ENCODE assay signal across 1 cellular context in the genomic region with DNA sequence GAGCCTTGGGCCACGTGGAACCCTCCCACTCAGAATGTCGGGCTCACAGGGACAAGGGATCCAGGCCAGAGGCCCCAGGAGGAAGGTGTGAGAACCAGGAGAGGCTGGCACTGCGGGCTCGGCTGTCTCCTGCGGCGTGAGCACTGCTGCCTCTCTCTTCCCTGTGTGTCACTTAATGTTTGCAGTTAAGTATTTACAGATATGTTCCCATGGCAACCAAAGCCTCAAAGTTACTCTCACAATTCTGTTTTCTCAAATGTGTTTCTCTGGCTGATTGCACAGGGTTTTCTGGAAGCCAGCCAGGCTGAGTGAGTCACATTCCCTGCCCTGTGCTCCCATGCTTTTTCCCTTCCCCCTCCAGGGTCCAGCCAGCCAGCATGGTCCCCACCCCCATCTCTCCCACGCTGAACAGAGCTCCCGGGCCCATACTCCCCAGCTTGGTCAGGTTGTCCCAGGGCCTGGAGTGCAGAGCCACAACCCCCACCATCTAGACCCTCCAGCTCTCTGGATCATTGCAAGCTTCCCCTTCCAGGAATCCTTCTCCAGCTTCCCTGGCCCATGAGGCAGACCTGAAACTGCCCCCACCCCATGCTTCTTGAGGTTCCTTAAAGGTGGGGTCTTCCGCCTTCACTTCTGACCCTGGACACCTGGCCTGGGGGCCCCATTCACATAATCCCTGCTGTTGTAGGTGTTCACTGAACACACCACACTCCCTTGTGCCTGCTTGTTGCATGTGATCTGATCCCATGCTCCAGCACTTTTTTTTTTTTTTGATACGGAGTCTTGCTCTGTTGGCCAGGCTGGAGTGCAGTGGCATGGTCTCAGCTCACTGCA.
A peak's percentile ranks its signal among the peaks of the same experiment; 100 is the strongest.
TF ChIP-seq lines count a peak whose summit lies in the region.

No MANE protein-coding gene starts in this region.

TF ChIP-seq in HepG2, 621 proteins besides CTCF, POLR2A, EP300 and RAD21 (continued from another document):
- TF ChIP-seq, protein P1, sequence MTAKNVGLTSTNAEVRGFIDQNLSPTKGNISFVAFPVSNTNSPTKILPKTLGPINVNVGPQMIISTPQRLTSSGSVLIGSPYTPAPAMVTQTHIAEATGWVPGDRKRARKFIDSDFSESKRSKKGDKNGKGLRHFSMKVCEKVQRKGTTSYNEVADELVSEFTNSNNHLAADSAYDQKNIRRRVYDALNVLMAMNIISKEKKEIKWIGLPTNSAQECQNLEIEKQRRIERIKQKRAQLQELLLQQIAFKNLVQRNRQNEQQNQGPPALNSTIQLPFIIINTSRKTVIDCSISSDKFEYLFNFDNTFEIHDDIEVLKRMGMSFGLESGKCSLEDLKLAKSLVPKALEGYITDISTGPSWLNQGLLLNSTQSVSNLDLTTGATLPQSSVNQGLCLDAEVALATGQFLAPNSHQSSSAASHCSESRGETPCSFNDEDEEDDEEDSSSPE (CRISPR knock-in tag; IDR thresholded peaks at IDR 0.05), result no peak
- no peak for TF ChIP-seq ZNF230 (CRISPR knock-in tag; IDR thresholded peaks at IDR 0.05)
- no peak for TF ChIP-seq ZC3H4 (CRISPR knock-in tag; IDR thresholded peaks at IDR 0.05; ENCODE audit: borderline replicate concordance)
- TF ChIP-seq ZFX (CRISPR knock-in tag; IDR thresholded peaks at IDR 0.05; ENCODE audit: low read depth), result no peak
- TF ChIP-seq, protein P2, sequence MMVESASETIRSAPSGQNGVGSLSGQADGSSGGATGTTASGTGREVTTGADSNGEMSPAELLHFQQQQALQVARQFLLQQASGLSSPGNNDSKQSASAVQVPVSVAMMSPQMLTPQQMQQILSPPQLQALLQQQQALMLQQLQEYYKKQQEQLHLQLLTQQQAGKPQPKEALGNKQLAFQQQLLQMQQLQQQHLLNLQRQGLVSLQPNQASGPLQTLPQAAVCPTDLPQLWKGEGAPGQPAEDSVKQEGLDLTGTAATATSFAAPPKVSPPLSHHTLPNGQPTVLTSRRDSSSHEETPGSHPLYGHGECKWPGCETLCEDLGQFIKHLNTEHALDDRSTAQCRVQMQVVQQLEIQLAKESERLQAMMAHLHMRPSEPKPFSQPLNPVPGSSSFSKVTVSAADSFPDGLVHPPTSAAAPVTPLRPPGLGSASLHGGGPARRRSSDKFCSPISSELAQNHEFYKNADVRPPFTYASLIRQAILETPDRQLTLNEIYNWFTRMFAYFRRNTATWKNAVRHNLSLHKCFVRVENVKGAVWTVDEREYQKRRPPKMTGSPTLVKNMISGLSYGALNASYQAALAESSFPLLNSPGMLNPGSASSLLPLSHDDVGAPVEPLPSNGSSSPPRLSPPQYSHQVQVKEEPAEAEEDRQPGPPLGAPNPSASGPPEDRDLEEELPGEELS (CRISPR knock-in tag; IDR thresholded peaks at IDR 0.05), result peak; percentile 60
- TF ChIP-seq, protein P3, sequence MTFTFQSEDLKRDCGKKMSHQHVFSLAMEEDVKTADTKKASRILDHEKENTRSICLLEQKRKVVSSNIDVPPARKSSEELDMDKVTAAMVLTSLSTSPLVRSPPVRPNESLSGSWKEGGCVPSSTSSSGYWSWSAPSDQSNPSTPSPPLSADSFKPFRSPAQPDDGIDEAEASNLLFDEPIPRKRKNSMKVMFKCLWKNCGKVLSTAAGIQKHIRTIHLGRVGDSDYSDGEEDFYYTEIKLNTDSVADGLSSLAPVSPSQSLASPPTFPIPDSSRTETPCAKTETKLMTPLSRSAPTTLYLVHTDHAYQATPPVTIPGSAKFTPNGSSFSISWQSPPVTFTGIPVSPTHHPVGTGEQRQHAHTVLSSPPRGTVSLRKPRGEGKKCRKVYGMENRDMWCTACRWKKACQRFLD (CRISPR knock-in tag; IDR thresholded peaks at IDR 0.05; ENCODE audit: borderline replicate concordance), result no peak
- no peak for TF ChIP-seq CHD4 (IDR thresholded peaks at IDR 0.05; ENCODE audit: borderline replicate concordance, low read length)
- no peak for TF ChIP-seq SRSF9 (IDR thresholded peaks at IDR 0.05; ENCODE audit: borderline replicate concordance, insufficient read depth, low read depth, low read length, poor library complexity, severe bottlenecking)
- TF ChIP-seq JUND (CRISPR knock-in tag; IDR thresholded peaks at IDR 0.05), result peak; percentile 93
- TF ChIP-seq, protein P4, sequence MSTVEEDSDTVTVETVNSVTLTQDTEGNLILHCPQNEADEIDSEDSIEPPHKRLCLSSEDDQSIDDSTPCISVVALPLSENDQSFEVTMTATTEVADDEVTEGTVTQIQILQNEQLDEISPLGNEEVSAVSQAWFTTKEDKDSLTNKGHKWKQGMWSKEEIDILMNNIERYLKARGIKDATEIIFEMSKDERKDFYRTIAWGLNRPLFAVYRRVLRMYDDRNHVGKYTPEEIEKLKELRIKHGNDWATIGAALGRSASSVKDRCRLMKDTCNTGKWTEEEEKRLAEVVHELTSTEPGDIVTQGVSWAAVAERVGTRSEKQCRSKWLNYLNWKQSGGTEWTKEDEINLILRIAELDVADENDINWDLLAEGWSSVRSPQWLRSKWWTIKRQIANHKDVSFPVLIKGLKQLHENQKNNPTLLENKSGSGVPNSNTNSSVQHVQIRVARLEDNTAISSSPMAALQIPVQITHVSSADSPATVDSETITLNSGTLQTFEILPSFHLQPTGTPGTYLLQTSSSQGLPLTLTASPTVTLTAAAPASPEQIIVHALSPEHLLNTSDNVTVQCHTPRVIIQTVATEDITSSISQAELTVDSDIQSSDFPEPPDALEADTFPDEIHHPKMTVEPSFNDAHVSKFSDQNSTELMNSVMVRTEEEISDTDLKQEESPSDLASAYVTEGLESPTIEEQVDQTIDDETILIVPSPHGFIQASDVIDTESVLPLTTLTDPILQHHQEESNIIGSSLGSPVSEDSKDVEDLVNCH (CRISPR knock-in tag; IDR thresholded peaks at IDR 0.05), result no peak
- TF ChIP-seq, protein P5, sequence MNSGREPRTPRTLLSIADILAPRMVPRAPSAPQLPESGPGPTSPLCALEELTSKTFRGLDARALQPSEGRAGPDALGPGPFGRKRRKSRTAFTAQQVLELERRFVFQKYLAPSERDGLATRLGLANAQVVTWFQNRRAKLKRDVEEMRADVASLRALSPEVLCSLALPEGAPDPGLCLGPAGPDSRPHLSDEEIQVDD (CRISPR knock-in tag; IDR thresholded peaks at IDR 0.05; ENCODE audit: borderline replicate concordance), result no peak
- TF ChIP-seq ZSCAN12 (CRISPR knock-in tag; IDR thresholded peaks at IDR 0.05), result no peak
- no peak for TF ChIP-seq FOXA1 (IDR thresholded peaks at IDR 0.05)
- peak; percentile 42; the same call in 1 of the 2 replicates for TF ChIP-seq FOXA1 (CRISPR knock-in tag; IDR thresholded peaks at IDR 0.05)
- TF ChIP-seq XBP1 (CRISPR knock-in tag; IDR thresholded peaks at IDR 0.05), result no peak
- no peak for TF ChIP-seq ZNF720 (CRISPR knock-in tag; IDR thresholded peaks at IDR 0.05)
- TF ChIP-seq HOXA5 (CRISPR knock-in tag; IDR thresholded peaks at IDR 0.05), result 0 out of 2 replicates have a peak, but pooled peaks have one; percentile 30
- peak; percentile 27; the same call in 1 of the 2 replicates for TF ChIP-seq RFX5 (IDR thresholded peaks at IDR 0.05; ENCODE audit: low read depth, low read length)
- TF ChIP-seq, protein P6, sequence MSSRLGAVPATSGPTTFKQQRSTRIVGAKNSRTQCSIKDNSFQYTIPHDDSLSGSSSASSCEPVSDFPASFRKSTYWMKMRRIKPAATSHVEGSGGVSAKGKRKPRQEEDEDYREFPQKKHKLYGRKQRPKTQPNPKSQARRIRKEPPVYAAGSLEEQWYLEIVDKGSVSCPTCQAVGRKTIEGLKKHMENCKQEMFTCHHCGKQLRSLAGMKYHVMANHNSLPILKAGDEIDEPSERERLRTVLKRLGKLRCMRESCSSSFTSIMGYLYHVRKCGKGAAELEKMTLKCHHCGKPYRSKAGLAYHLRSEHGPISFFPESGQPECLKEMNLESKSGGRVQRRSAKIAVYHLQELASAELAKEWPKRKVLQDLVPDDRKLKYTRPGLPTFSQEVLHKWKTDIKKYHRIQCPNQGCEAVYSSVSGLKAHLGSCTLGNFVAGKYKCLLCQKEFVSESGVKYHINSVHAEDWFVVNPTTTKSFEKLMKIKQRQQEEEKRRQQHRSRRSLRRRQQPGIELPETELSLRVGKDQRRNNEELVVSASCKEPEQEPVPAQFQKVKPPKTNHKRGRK (CRISPR knock-in tag; IDR thresholded peaks at IDR 0.05), result no peak
- TF ChIP-seq, protein P7, sequence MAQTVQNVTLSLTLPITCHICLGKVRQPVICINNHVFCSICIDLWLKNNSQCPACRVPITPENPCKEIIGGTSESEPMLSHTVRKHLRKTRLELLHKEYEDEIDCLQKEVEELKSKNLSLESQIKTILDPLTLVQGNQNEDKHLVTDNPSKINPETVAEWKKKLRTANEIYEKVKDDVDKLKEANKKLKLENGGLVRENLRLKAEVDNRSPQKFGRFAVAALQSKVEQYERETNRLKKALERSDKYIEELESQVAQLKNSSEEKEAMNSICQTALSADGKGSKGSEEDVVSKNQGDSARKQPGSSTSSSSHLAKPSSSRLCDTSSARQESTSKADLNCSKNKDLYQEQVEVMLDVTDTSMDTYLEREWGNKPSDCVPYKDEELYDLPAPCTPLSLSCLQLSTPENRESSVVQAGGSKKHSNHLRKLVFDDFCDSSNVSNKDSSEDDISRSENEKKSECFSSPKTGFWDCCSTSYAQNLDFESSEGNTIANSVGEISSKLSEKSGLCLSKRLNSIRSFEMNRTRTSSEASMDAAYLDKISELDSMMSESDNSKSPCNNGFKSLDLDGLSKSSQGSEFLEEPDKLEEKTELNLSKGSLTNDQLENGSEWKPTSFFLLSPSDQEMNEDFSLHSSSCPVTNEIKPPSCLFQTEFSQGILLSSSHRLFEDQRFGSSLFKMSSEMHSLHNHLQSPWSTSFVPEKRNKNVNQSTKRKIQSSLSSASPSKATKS (CRISPR knock-in tag; IDR thresholded peaks at IDR 0.05), result no peak
- TF ChIP-seq KLF9 (CRISPR knock-in tag; IDR thresholded peaks at IDR 0.05; ENCODE audit: low read depth), result no peak
- TF ChIP-seq TEAD2 (CRISPR knock-in tag; IDR thresholded peaks at IDR 0.05), result no peak
- no peak for TF ChIP-seq ATF7-NPFF (CRISPR knock-in tag; IDR thresholded peaks at IDR 0.05; ENCODE audit: low read depth)
- no peak for TF ChIP-seq CHCHD3 (CRISPR knock-in tag; IDR thresholded peaks at IDR 0.05)
- no peak for TF ChIP-seq HOXD1 (CRISPR knock-in tag; IDR thresholded peaks at IDR 0.05)
- no peak; the same call in 1 of the 2 replicates for TF ChIP-seq ZNF331 (CRISPR knock-in tag; IDR thresholded peaks at IDR 0.05)
